11 cellular contexts compared by ENCODE assay signal in the genomic region with DNA sequence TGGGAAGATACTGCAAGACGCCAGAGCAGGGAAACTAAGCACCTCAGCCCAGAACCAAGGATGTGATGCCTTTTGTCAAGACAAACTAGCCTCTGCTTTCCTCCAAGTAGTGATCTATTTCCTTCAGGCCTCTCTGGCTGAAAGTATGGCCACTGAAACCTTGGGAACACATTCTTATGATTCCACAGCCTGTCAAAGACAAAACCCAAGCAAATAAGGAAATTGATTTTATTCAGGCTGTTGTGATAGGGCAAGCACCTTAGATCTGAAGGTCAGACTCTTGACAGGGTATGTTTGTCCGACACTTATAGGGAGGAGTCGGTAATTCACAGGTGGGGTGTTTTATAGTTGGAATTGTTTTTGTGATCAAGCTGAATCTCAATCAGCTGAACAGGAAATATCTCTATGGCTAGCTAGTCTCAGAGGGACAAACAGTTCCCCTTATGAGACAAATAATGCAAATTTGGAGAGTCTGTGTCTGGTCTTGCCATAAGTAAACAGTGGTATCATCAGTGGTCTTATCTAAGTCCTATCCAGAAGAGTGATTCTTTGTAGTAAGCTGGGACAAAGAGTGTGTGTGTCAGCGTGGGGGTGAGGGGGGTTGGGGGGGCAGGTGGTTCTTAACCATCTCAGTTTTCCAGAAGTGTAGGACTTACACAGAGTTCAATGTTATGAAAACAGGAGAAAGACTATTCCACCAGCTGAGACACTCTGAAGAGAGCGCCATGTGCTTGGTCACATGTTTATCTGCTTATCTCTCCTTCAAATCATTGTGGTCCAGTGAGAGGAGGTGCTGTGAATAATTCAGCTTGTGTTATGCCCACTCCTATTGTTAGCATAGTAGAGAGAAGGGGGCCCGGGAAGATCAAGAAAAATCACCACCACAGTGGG. TPM values are rescaled to one million over a fixed set of nuclear protein-coding genes. Genes with fewer than 3 reads are reported as not detected.
DNase-seq lines count a peak whose midpoint lies in the region; ATAC-seq, FAIRE-seq and TF ChIP-seq lines count a peak whose summit lies in the region.
"Had no signal": no experiment of that assay in that cellular context is flagged by ENCODE, and none has a peak within 500 bp of the region (broad histone marks: within the 10 kb centered on the region; RNA-seq: fewer than 3 reads in every experiment).

No MANE protein-coding gene starts in this region.

- H3K27me3 ChIP-seq in GM12878 (replicated peaks in 1 of 2; ENCODE audit: control insufficient read depth in 2 of 2, insufficient read depth in 2 of 2, low read length in 1 of 2) = no peaks in the 10 kb centered on the region
- no peaks in the 10 kb centered on the region for H3K27me3 ChIP-seq in spleen (replicated peaks in 1 of 7)
- H3K27me3 ChIP-seq: dorsolateral prefrontal cortex had no signal

- no peak for FAIRE-seq in GM12878 (lab: Jason Lieb, UNC)

- intact Hi-C loops in GM12878 (cut with micrococcal nuclease; ENCODE audit: unreplicated experiment) = no loop called here
- intact Hi-C loops in spleen (cut with DNase I; ENCODE audit: low total_unique reads) = no loop called here

- TF ChIP-seq POLR2A in GM12878 (IDR thresholded peaks at IDR 0.05; ENCODE audit: low read depth, low read length) = no peak
- TF ChIP-seq POLR2A in spleen (IDR thresholded peaks at IDR 0.05) = no peak

- no peak overlapping the region for H3K9ac ChIP-seq in GM12878 (ENCODE audit: control insufficient read depth, insufficient read depth, low read length)

- in situ Hi-C loops in GM12878 (cut with MboI) = no loop called here

- H2AFZ ChIP-seq in GM12878 (ENCODE audit: control insufficient read depth, low read depth, low read length) = peak overlapping the region; percentile 62

- H3K36me3 ChIP-seq in GM12878 (ENCODE audit: control insufficient read depth in 2 of 2, insufficient read depth in 2 of 2, low read length in 1 of 2) (no peaks in the 10 kb centered on the region), spleen (no peaks in the 10 kb centered on the region)

- H3K27ac ChIP-seq in GM12878 (ENCODE audit: control insufficient read depth, insufficient read depth) (no peak overlapping the region), spleen (peak overlapping the region; percentile 29 to 89 (median 66))

- no peak for TF ChIP-seq RAD21 in GM12878 (IDR thresholded peaks at IDR 0.05; ENCODE audit: insufficient read depth, low read depth, low read length)

- ATAC-seq in HG02981 (IDR thresholded peaks at IDR 0.05; ENCODE audit: unreplicated experiment) (peak; percentile 63), GM12878 (peak; percentile 87)

- TF ChIP-seq CTCF in GM12878 (IDR thresholded peaks at IDR 0.05 in 2 of 3, conservative IDR thresholded peaks at IDR 0.05 in 1 of 3; ENCODE audit: control insufficient read depth in 2 of 3, extremely low read depth in 1 of 3, insufficient read depth in 1 of 3, low read depth in 3 of 3, low read length in 3 of 3) = no peak
- no peak for TF ChIP-seq CTCF in spleen (IDR thresholded peaks at IDR 0.05 in 8 of 11, conservative IDR thresholded peaks at IDR 0.05 in 3 of 11)

- H3K4me3 ChIP-seq in GM12878 = no peak overlapping the region
- H3K4me3 ChIP-seq in spleen = no peak overlapping the region
- H3K4me3 ChIP-seq: dorsolateral prefrontal cortex had no signal

- WGBS in GM12878 (ENCODE audit: insufficient coverage, insufficient replicate concordance, low lambda C conversion rate, missing lambda C conversion rate) = 37% methylated on average over 6 of the region's 6 CpGs
- whole genome bisulfite sequencing in spleen, 5 donors = 41 to 58% (median 52%) methylated on average over 6 of the region's 6 CpGs

- POLR2A ChIA-PET in GM12878 (lab: Charles Lee) = interaction anchor here (0.5 to 2.2 kb wide), 6 partner anchors 9 to 113 kb away, joined by 3 to 21 read pairs (median 4); a partner anchor contains a TSS

- RAD21 ChIA-PET in GM12878 (lab: Charles Lee; ENCODE audit: unreplicated experiment) = interaction anchor here (0.6 to 1.2 kb wide), 2 partner anchors 72 to 622 kb away, joined by 3 to 4 read pairs; no protein-coding TSS in a partner anchor

- TF ChIP-seq EP300 in GM12878 (IDR thresholded peaks at IDR 0.05; ENCODE audit: borderline replicate concordance in 1 of 2, control insufficient read depth in 1 of 2, low read depth in 2 of 2, low read length in 2 of 2) = no peak

- H3K4me2 ChIP-seq in GM12878 (ENCODE audit: control insufficient read depth, insufficient read depth) = peak overlapping the region; percentile 11; the same call in 1 of the 2 replicates

- no peaks in the 10 kb centered on the region for H3K9me3 ChIP-seq in GM12878 (replicated peaks; ENCODE audit: control insufficient read depth, insufficient read depth, low read length)
- no peaks in the 10 kb centered on the region for H3K9me3 ChIP-seq in spleen

- H4K20me1 ChIP-seq in GM12878 (ENCODE audit: control insufficient read depth, insufficient read depth) = no peaks in the 10 kb centered on the region

- SMC1A ChIA-PET in GM12878 (lab: Charles Lee; ENCODE audit: uncharacterized antibody, unreplicated experiment) = interaction anchor here (0.6 to 1.1 kb wide), 4 partner anchors 8 to 170 kb away, joined by 3 to 5 read pairs (median 3); no protein-coding TSS in a partner anchor

- peaks cover 11% of the 10 kb centered on the region for H3K4me1 ChIP-seq in GM12878 (ENCODE audit: control insufficient read depth, insufficient read depth, low read length)
- H3K4me1 ChIP-seq in spleen = peaks cover 0 to 48% (median 19%) of the 10 kb centered on the region in 6 donors

- no TSS peak for BruUV-seq in GM12878 (replicated peaks; lab: Mats Ljungman, UMichigan)

- CTCF ChIA-PET in GM12878 (lab: Yijun Ruan, JAX) = interaction anchor here (0.5 to 1.0 kb wide), 3 partner anchors 10 to 62 kb away, joined by 3 to 4 read pairs (median 3); no protein-coding TSS in a partner anchor

- H3K79me2 ChIP-seq in GM12878 (ENCODE audit: control insufficient read depth, insufficient read depth, low read length) = no peaks in the 10 kb centered on the region

- DNase-seq in NCI-H748 (lab: John Stamatoyannopoulos, UW; ENCODE audit: unreplicated experiment) (peak; percentile 16), NCI-H748 treated with DMSO at 0.1 percent for 48 hours (lab: John Stamatoyannopoulos, UW) (no peak), GM12878 (ENCODE audit: low read depth, low spot score) (no peak), spleen (no peak), GDM1 (lab: John Stamatoyannopoulos, UW) (no peak), NCI-H2196 treated with DMSO at 0.1 percent for 48 hours (lab: John Stamatoyannopoulos, UW; ENCODE audit: unreplicated experiment) (no peak), NCI-H524 treated with DMSO at 0.1 percent for 48 hours (lab: John Stamatoyannopoulos, UW) (no peak)
- DNase-seq: activated CD4-positive, alpha-beta memory T cell treated with anti-CD3 and anti-CD28 coated beads, Interleukin-2, amount 10 ng/mL, durations not matched to agents 7 days and 5 days; NCI-H1436 treated with DMSO at 0.1 percent for 48 hours had no signal

TF ChIP-seq in GM12878, 131 proteins besides CTCF, POLR2A, EP300 and RAD21 (continues in another document):
- peak; percentile 89 for TF ChIP-seq RAD51 (IDR thresholded peaks at IDR 0.05)
- TF ChIP-seq ZSCAN29 (IDR thresholded peaks at IDR 0.05) = no peak
- 0 out of 2 replicates have a peak, but pooled peaks have one; percentile 4 for TF ChIP-seq SPI1 (IDR thresholded peaks at IDR 0.05; ENCODE audit: borderline replicate concordance, insufficient read depth, low read depth, low read length)

RNA-seq across cellular contexts. Expression of a gene that starts 6.7 kb away (rescaled TPM):
- 5.1 and 6.8 TPM in 2 replicates for total RNA-seq in GM12878 (2013; cell fraction: nucleolus; rRNA removed)
- 16.1 and 16.8 TPM in 2 replicates for total RNA-seq in GM12878 (2014; rRNA removed)
- 33.2 and 35.1 TPM in 2 replicates for total RNA-seq in GM12878 (2014; rRNA removed; fragmentation: Illumina TruSeq; extraction: Trizol)
- 22.9 and 25.8 TPM in 2 replicates for total RNA-seq in GM12878 (2021)
- 77.6 TPM for polyA plus RNA-seq in GM12878 (2011; ENCODE audit: low read depth)
- polyA plus RNA-seq in GM12878 (2011; rRNA removed) = 61.9 and 65.4 TPM in 2 replicates
- polyA plus RNA-seq in GM12878 (2011; cell fraction: cytosol; rRNA removed) = 29.7 and 40.7 TPM in 2 replicates
- polyA plus RNA-seq in GM12878 (2011; cell fraction: nucleus; rRNA removed) = 16.4 and 19.1 TPM in 2 replicates
- 28.7 and 50.2 TPM in 2 replicates for polyA plus RNA-seq in GM12878 (2012)
- polyA plus RNA-seq in GM12878 (2014; fragmentation: Illumina TruSeq; extraction: Trizol) = 54.6 and 59.8 TPM in 2 replicates
- polyA plus RNA-seq in GM12878 (2014; fragmentation: Nextera tagmentation; extraction: Ambion mirVana) = 100 to 1,000 TPM; 114 to 117 TPM
- polyA plus RNA-seq in GM12878 (2014; rRNA removed) = 16.7 and 29.7 TPM in 2 replicates
- 10 to 100 TPM; 52.3 to 66.1 TPM for polyA plus RNA-seq in GM12878 (2016; fragmentation: Nextera tagmentation; extraction: Ambion mirVana)
- polyA minus RNA-seq in GM12878 (2011; rRNA and poly(A)+ RNA removed) = 21.1 and 23.9 TPM in 2 replicates
- 9.5 and 10.4 TPM in 2 replicates for polyA minus RNA-seq in GM12878 (2011; cell fraction: cytosol; rRNA and poly(A)+ RNA removed)
- polyA minus RNA-seq in GM12878 (2011; cell fraction: nucleus; rRNA and poly(A)+ RNA removed) = 2.1 and 3.4 TPM in 2 replicates
- 10 to 100 TPM; 16.2 to 26.1 (median 17.1) TPM for total RNA-seq in spleen
- polyA plus RNA-seq in spleen = 10 to 100 TPM; 28.6 to 34.5 (median 34.2) TPM

RNA-seq across cellular contexts. Expression of a gene that starts 18.7 kb away (rescaled TPM):
- 31.2 and 36.2 TPM in 2 replicates for total RNA-seq in GM12878 (2013; cell fraction: nucleolus; rRNA removed)
- total RNA-seq in GM12878 (2014; rRNA removed) (72.7 and 93.4 TPM in 2 replicates), GM12878 (2014; rRNA removed; fragmentation: Illumina TruSeq; extraction: Trizol) (128 and 135 TPM in 2 replicates), GM12878 (2021) (163 and 166 TPM in 2 replicates), spleen (10 to 100 TPM; 54.6 to 74.6 (median 62.7) TPM)
- polyA plus RNA-seq in GM12878 (2011; ENCODE audit: low read depth) = 82.2 TPM
- polyA plus RNA-seq in GM12878 (2011; rRNA removed) (82.6 and 145 TPM in 2 replicates), GM12878 (2014; fragmentation: Illumina TruSeq; extraction: Trizol) (109 and 122 TPM in 2 replicates), GM12878 (2014; fragmentation: Nextera tagmentation; extraction: Ambion mirVana) (100 to 1,000 TPM in 1 of 2 experiments, 10 to 100 TPM in 1; 69.5 to 123 TPM), GM12878 (2014; rRNA removed) (47.2 and 61.6 TPM in 2 replicates), GM12878 (2016; fragmentation: Nextera tagmentation; extraction: Ambion mirVana) (100 to 1,000 TPM; 202 to 234 TPM), spleen (10 to 100 TPM; 38.0 to 63.7 (median 54.0) TPM)
- 19.1 and 19.7 TPM in 2 replicates for polyA plus RNA-seq in GM12878 (2011; cell fraction: cytosol; rRNA removed)
- polyA plus RNA-seq in GM12878 (2011; cell fraction: nucleus; rRNA removed) = 17.7 and 26.7 TPM in 2 replicates
- 79.3 and 83.7 TPM in 2 replicates for polyA plus RNA-seq in GM12878 (2012)
- 36.7 and 54.7 TPM in 2 replicates for polyA minus RNA-seq in GM12878 (2011; rRNA and poly(A)+ RNA removed)
- 28.3 and 36.0 TPM in 2 replicates for polyA minus RNA-seq in GM12878 (2011; cell fraction: cytosol; rRNA and poly(A)+ RNA removed)
- 9.1 and 13.7 TPM in 2 replicates for polyA minus RNA-seq in GM12878 (2011; cell fraction: nucleus; rRNA and poly(A)+ RNA removed)
